8 cellular contexts compared by ENCODE assay signal in genomic region chr15:85785887-85786777, GRCh38. TPM values are rescaled to one million over a fixed set of nuclear protein-coding genes. Genes with fewer than 3 reads are reported as not detected.
A peak's percentile ranks its signal among the peaks of the same experiment; 100 is the strongest.
DNase-seq lines count a peak whose midpoint lies in the region; ATAC-seq, FAIRE-seq and TF ChIP-seq lines count a peak whose summit lies in the region.

No MANE protein-coding gene starts in this region.

- H3K36me3 Mint-ChIP-seq in activated T-helper 1 cell treated with anti-CD3 and anti-CD28 coated beads, Interleukin-12 subunit alpha, Interleukin-12 subunit beta, Interleukin-2, Interleukin-4 antibody, amounts not matched to agents 30 ng/mL and 10 ng/mL and 1 ng/mL, durations not matched to agents 14 hours and 24 hours and 36 hours (ENCODE audit: low read depth): peaks cover 14% of the 10 kb centered on the region

- peak; percentile 66 for FAIRE-seq in GM12892 (lab: Jason Lieb, UNC)

- 30 to 34% methylated on average over 10 of the region's 10 CpGs for WGBS in heart right ventricle, 2 donors
- 62% methylated on average over 10 of the region's 10 CpGs for whole genome bisulfite sequencing in smooth muscle cell (ENCODE audit: low lambda C conversion rate)

- DNase-seq in GM12892 (ENCODE audit: insufficient read length) (no peak), NCI-H1436 (lab: John Stamatoyannopoulos, UW) (peak; percentile 44), heart right ventricle (peak; percentile 40 to 52), smooth muscle cell (lab: John Stamatoyannopoulos, UW; ENCODE audit: unreplicated experiment) (no peak), T-helper 9 cell (no peak), NOMO-1 treated with DMSO at 0.1 percent for 48 hours (lab: John Stamatoyannopoulos, UW; ENCODE audit: unreplicated experiment) (no peak), SKM-1 (lab: John Stamatoyannopoulos, UW; ENCODE audit: unreplicated experiment) (no peak)
- DNase-seq in activated T-helper 1 cell treated with anti-CD3 and anti-CD28 coated beads, Interleukin-12 subunit alpha, Interleukin-12 subunit beta, Interleukin-2, Interleukin-4 antibody, amounts not matched to agents 30 ng/mL and 10 ng/mL and 1 ng/mL, durations not matched to agents 14 hours and 24 hours and 36 hours (ENCODE audit: low spot score): no peak

- H3K27me3 ChIP-seq in heart right ventricle (no peaks in the 10 kb centered on the region), smooth muscle cell (ENCODE audit: low read depth) (no peaks in the 10 kb centered on the region)

- H3K4me1 Mint-ChIP-seq in activated T-helper 1 cell treated with anti-CD3 and anti-CD28 coated beads, Interleukin-12 subunit alpha, Interleukin-12 subunit beta, Interleukin-2, Interleukin-4 antibody, amounts not matched to agents 30 ng/mL and 10 ng/mL and 1 ng/mL, durations not matched to agents 14 hours and 24 hours and 36 hours (ENCODE audit: low read depth): peaks cover 52% of the 10 kb centered on the region

- ATAC-seq in heart right ventricle: peak; percentile 44 to 89 (median 76)

- H3K27me3 Mint-ChIP-seq in activated T-helper 1 cell treated with anti-CD3 and anti-CD28 coated beads, Interleukin-12 subunit alpha, Interleukin-12 subunit beta, Interleukin-2, Interleukin-4 antibody, amounts not matched to agents 30 ng/mL and 10 ng/mL and 1 ng/mL, durations not matched to agents 14 hours and 24 hours and 36 hours (ENCODE audit: insufficient read depth): no peaks in the 10 kb centered on the region

- peaks cover 87% of the 10 kb centered on the region for H4K20me1 ChIP-seq in smooth muscle cell (ENCODE audit: low read depth)

- H3K4me2 ChIP-seq in smooth muscle cell: peak overlapping the region; percentile 66

- intact Hi-C loops in activated T-helper 1 cell treated with anti-CD3 and anti-CD28 coated beads, Interleukin-12 subunit alpha, Interleukin-12 subunit beta, Interleukin-2, Interleukin-4 antibody, amounts not matched to agents 30 ng/mL and 10 ng/mL and 1 ng/mL, durations not matched to agents 14 hours and 24 hours and 36 hours (cut with micrococcal nuclease): loop anchor here (1.0 to 10.0 kb wide), 4 partner anchors 7 to 471 kb away; no protein-coding TSS in a partner anchor
- intact Hi-C loops in heart right ventricle (cut with DNase I): loop anchor here in 1 of 10 donors (5.0 kb wide), 1 partner anchor 34 kb away; no protein-coding TSS in a partner anchor

- H3K27ac ChIP-seq in heart right ventricle (peak overlapping the region in 9 of 10 donors; percentile 1 to 58 (median 43)), smooth muscle cell (ENCODE audit: low read depth) (peak overlapping the region; percentile 58)

- peak overlapping the region; percentile 68 for H3K4me3 Mint-ChIP-seq in activated T-helper 1 cell treated with anti-CD3 and anti-CD28 coated beads, Interleukin-12 subunit alpha, Interleukin-12 subunit beta, Interleukin-2, Interleukin-4 antibody, amounts not matched to agents 30 ng/mL and 10 ng/mL and 1 ng/mL, durations not matched to agents 14 hours and 24 hours and 36 hours

- no peaks in the 10 kb centered on the region for H3K9me3 ChIP-seq in heart right ventricle
- no peaks in the 10 kb centered on the region for H3K9me3 ChIP-seq in smooth muscle cell (replicated peaks; ENCODE audit: low read depth)

- no peaks in the 10 kb centered on the region for H3K9me3 Mint-ChIP-seq in activated T-helper 1 cell treated with anti-CD3 and anti-CD28 coated beads, Interleukin-12 subunit alpha, Interleukin-12 subunit beta, Interleukin-2, Interleukin-4 antibody, amounts not matched to agents 30 ng/mL and 10 ng/mL and 1 ng/mL, durations not matched to agents 14 hours and 24 hours and 36 hours

- no peak for TF ChIP-seq POLR2A in GM12892 (IDR thresholded peaks at IDR 0.05; ENCODE audit: low read depth, low read length)

- no peak for TF ChIP-seq CTCF in heart right ventricle (IDR thresholded peaks at IDR 0.05)
- TF ChIP-seq CTCF in smooth muscle cell (IDR thresholded peaks at IDR 0.05; ENCODE audit: borderline replicate concordance, insufficient read depth, poor library complexity, severe bottlenecking): no peak

- H3K79me2 ChIP-seq in smooth muscle cell (ENCODE audit: low read depth): peaks cover 56% of the 10 kb centered on the region

- no peak overlapping the region for H2AFZ ChIP-seq in smooth muscle cell (ENCODE audit: low read depth)

- peak overlapping the region; percentile 86 for H3K27ac Mint-ChIP-seq in activated T-helper 1 cell treated with anti-CD3 and anti-CD28 coated beads, Interleukin-12 subunit alpha, Interleukin-12 subunit beta, Interleukin-2, Interleukin-4 antibody, amounts not matched to agents 30 ng/mL and 10 ng/mL and 1 ng/mL, durations not matched to agents 14 hours and 24 hours and 36 hours

- no peak overlapping the region for H3K9ac ChIP-seq in smooth muscle cell (ENCODE audit: low read depth)

- H3K4me3 ChIP-seq in heart right ventricle (peak overlapping the region in 1 of 10 donors; percentile 4), smooth muscle cell (no peak overlapping the region)

- peaks cover 5% of the 10 kb centered on the region for H3F3A ChIP-seq in smooth muscle cell (ENCODE audit: low read depth)

- H3K4me1 ChIP-seq in heart right ventricle (peaks cover 9 to 32% (median 25%) of the 10 kb centered on the region in 9 donors), smooth muscle cell (ENCODE audit: low read depth) (peaks cover 12% of the 10 kb centered on the region)

- H3K36me3 ChIP-seq in heart right ventricle: no peaks in the 10 kb centered on the region
- H3K36me3 ChIP-seq in smooth muscle cell (ENCODE audit: low read depth): no peaks in the 10 kb centered on the region

RNA-seq across cellular contexts. Expression of gene KLHL25, which starts 8.6 kb away (rescaled TPM):
- polyA plus RNA-seq in GM12892 (2012; ENCODE audit: missing spikeins): 0.81 TPM
- total RNA-seq in activated T-helper 1 cell treated with anti-CD3 and anti-CD28 coated beads, Interleukin-12 subunit alpha, Interleukin-12 subunit beta, Interleukin-2, Interleukin-4 antibody, amounts not matched to agents 30 ng/mL and 10 ng/mL and 1 ng/mL, durations not matched to agents 14 hours and 24 hours and 36 hours: 10.7 and 11.0 TPM in 2 replicates
- 1 to 10 TPM; 1.9 to 4.6 (median 3.2) TPM for total RNA-seq in heart right ventricle
- polyA plus RNA-seq in heart right ventricle: 1 to 10 TPM; 3.2 to 9.2 TPM
- 5.0 and 10.1 TPM in 2 replicates for total RNA-seq in smooth muscle cell
- 5.1 and 6.7 TPM in 2 replicates for polyA plus RNA-seq in smooth muscle cell

Comparison
In these comparisons a context has a peak if more than half of its experiments do, and no peak if none do; other contexts are left out.
1. DNase-seq: peak in NCI-H1436 (single experiment) and heart right ventricle (2 of 2); none in GM12892 (single experiment), activated T-helper 1 cell treated with anti-CD3 and anti-CD28 coated beads, Interleukin-12 subunit alpha, Interleukin-12 subunit beta, Interleukin-2, Interleukin-4 antibody, amounts not matched to agents 30 ng/mL and 10 ng/mL and 1 ng/mL, durations not matched to agents 14 hours and 24 hours and 36 hours (single experiment), smooth muscle cell (single experiment), T-helper 9 cell (single experiment), NOMO-1 treated with DMSO at 0.1 percent for 48 hours (single experiment) and SKM-1 (single experiment).